Comparison of ENCODE assay signal across 15 cellular contexts in genomic region chr3:147775816-147776530, GRCh38.
"Had no signal": no experiment of that assay in that cellular context is flagged by ENCODE, and none has a peak within 500 bp of the region (broad histone marks: within the 10 kb centered on the region; RNA-seq: fewer than 3 reads in every experiment).

No MANE protein-coding gene starts in this region.

- H3K27me3 Mint-ChIP-seq: activated CD4-positive, alpha-beta T cell treated with anti-CD3 and anti-CD28 coated beads, Interleukin-2, amount 10 ng/mL, durations not matched to agents 7 days and 5 days; activated naive CD8-positive, alpha-beta T cell treated with anti-CD3 and anti-CD28 coated beads, Interleukin-2, amount 10 ng/mL, durations not matched to agents 7 days and 5 days had no signal

- H3K4me1 Mint-ChIP-seq: activated CD4-positive, alpha-beta T cell treated with anti-CD3 and anti-CD28 coated beads, Interleukin-2, amount 10 ng/mL, durations not matched to agents 7 days and 5 days; activated naive CD8-positive, alpha-beta T cell treated with anti-CD3 and anti-CD28 coated beads, Interleukin-2, amount 10 ng/mL, durations not matched to agents 7 days and 5 days; neural crest cell; stimulated activated effector memory CD8-positive, alpha-beta T cell treated with anti-CD3 and anti-CD28 coated beads, Interleukin-12 subunit alpha, Interleukin-12 subunit beta, amount 100 ng/mL, for 72 hours had no signal

- H3K4me3 ChIP-seq: dorsolateral prefrontal cortex, sigmoid colon, tibial artery had no signal

- H3K4me3 Mint-ChIP-seq: activated CD4-positive, alpha-beta T cell treated with anti-CD3 and anti-CD28 coated beads, Interleukin-2, amount 10 ng/mL, durations not matched to agents 7 days and 5 days; activated naive CD8-positive, alpha-beta T cell treated with anti-CD3 and anti-CD28 coated beads, Interleukin-2, amount 10 ng/mL, durations not matched to agents 7 days and 5 days; neural crest cell; stimulated activated effector memory CD8-positive, alpha-beta T cell treated with anti-CD3 and anti-CD28 coated beads, Interleukin-12 subunit alpha, Interleukin-12 subunit beta, amount 100 ng/mL, for 72 hours had no signal

- H3K36me3 Mint-ChIP-seq: activated naive CD8-positive, alpha-beta T cell treated with anti-CD3 and anti-CD28 coated beads, Interleukin-2, amount 10 ng/mL, durations not matched to agents 7 days and 5 days; stimulated activated effector memory CD8-positive, alpha-beta T cell treated with anti-CD3 and anti-CD28 coated beads, Interleukin-12 subunit alpha, Interleukin-12 subunit beta, amount 100 ng/mL, for 72 hours had no signal

- H3K27ac Mint-ChIP-seq: activated CD4-positive, alpha-beta T cell treated with anti-CD3 and anti-CD28 coated beads, Interleukin-2, amount 10 ng/mL, durations not matched to agents 7 days and 5 days; activated naive CD8-positive, alpha-beta T cell treated with anti-CD3 and anti-CD28 coated beads, Interleukin-2, amount 10 ng/mL, durations not matched to agents 7 days and 5 days; stimulated activated effector memory CD8-positive, alpha-beta T cell treated with anti-CD3 and anti-CD28 coated beads, Interleukin-12 subunit alpha, Interleukin-12 subunit beta, amount 100 ng/mL, for 72 hours had no signal

- DNase-seq: activated CD4-positive, alpha-beta T cell treated with anti-CD3 and anti-CD28 coated beads, Interleukin-2, amount 10 ng/mL, durations not matched to agents 7 days and 5 days; activated CD8-positive, alpha-beta memory T cell treated with anti-CD3 and anti-CD28 coated beads for 24 hours; activated naive CD4-positive, alpha-beta T cell; activated naive CD8-positive, alpha-beta T cell treated with anti-CD3 and anti-CD28 coated beads, Interleukin-2, amount 10 ng/mL, durations not matched to agents 7 days and 5 days; anterior cingulate cortex; dorsolateral prefrontal cortex; erythroblast; foreskin keratinocyte; glutamatergic neuron; sigmoid colon; stimulated activated CD4-positive, alpha-beta T cell treated with anti-CD3 and anti-CD28 coated beads, Interleukin-2, amount 100 ng/mL, for 24 hours; SW 1271; tibial artery had no signal

- H3K9me3 Mint-ChIP-seq: activated CD4-positive, alpha-beta T cell treated with anti-CD3 and anti-CD28 coated beads, Interleukin-2, amount 10 ng/mL, durations not matched to agents 7 days and 5 days; activated naive CD8-positive, alpha-beta T cell treated with anti-CD3 and anti-CD28 coated beads, Interleukin-2, amount 10 ng/mL, durations not matched to agents 7 days and 5 days; neural crest cell had no signal
